In the genomic region with DNA sequence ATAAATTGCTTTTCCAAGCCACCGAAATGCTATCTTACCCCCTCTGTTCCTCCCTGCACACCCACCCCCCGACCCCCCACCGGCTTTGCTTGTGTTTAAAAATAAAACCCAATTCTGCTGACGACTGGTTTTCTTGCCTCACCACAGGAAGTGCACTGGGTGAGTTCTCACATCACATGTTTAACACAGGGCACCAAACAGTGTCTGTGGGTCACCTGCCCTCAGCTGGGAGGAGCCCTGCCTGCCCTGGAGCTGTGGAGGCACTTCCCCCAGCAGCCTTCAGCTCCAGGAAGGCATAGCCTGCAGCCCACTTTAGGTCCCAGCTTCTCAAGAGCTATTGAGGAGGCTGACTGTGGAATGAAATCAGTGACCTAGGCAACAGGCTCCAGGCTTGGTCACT, we compare ENCODE assay signal across 9 cellular contexts. TPM values are rescaled to one million over a fixed set of nuclear protein-coding genes. Genes with fewer than 3 reads are reported as not detected.
A peak's percentile ranks its signal among the peaks of the same experiment; 100 is the strongest.
DNase-seq lines count a peak whose midpoint lies in the region; ATAC-seq and TF ChIP-seq lines count a peak whose summit lies in the region.
"Had no signal": no experiment of that assay in that cellular context is flagged by ENCODE, and none has a peak within 500 bp of the region (broad histone marks: within the 10 kb centered on the region; RNA-seq: fewer than 3 reads in every experiment).

No MANE protein-coding gene starts in this region.

- DNase-seq in CD4-positive, alpha-beta T cell, result peak in 8 of 10 experiments; percentile 17 to 38 (median 26)
- DNase-seq in NCI-H774 (lab: John Stamatoyannopoulos, UW) (peak; percentile 43), lower leg skin (ENCODE audit: low spot score in 2 of 2) (no peak), esophagus muscularis mucosa (ENCODE audit: extremely low spot score) (no peak), cortex of kidney (lab: John Stamatoyannopoulos, UW) (no peak)
- DNase-seq in central memory CD8-positive, alpha-beta T cell (ENCODE audit: low spot score in 2 of 2), result peak in 1 of 2 donors; percentile 26

- TF ChIP-seq CTCF in CD4-positive, alpha-beta T cell (IDR thresholded peaks at IDR 0.05), result no peak
- TF ChIP-seq CTCF in lower leg skin (IDR thresholded peaks at IDR 0.05) (no peak), esophagus muscularis mucosa (IDR thresholded peaks at IDR 0.05) (no peak)

- TF ChIP-seq POLR2A in lower leg skin (IDR thresholded peaks at IDR 0.05) (no peak), esophagus muscularis mucosa (IDR thresholded peaks at IDR 0.05; ENCODE audit: low read depth) (no peak)

- no peak overlapping the region for H3K27ac Mint-ChIP-seq in CD4-positive, alpha-beta T cell
- H3K27ac Mint-ChIP-seq in central memory CD8-positive, alpha-beta T cell (ENCODE audit: low read depth), result peak overlapping the region; percentile 56

- H3K27ac ChIP-seq in CD4-positive, alpha-beta T cell (ENCODE audit: low read depth, low read length), result no peak overlapping the region
- no peak overlapping the region for H3K27ac ChIP-seq in esophagus muscularis mucosa (replicated peaks in 1 of 4)
- H3K27ac ChIP-seq: neutrophil had no signal

- no peak for TF ChIP-seq EP300 in esophagus muscularis mucosa (IDR thresholded peaks at IDR 0.05)

- no peaks in the 10 kb centered on the region for H3K36me3 ChIP-seq in esophagus muscularis mucosa
- H3K36me3 ChIP-seq: neutrophil had no signal

- WGBS in lower leg skin, 2 donors, result 10 to 23% methylated on average over 4 of the region's 4 CpGs
- 29% methylated on average over 4 of the region's 4 CpGs for WGBS in esophagus muscularis mucosa

- no peaks in the 10 kb centered on the region for H3K9me3 Mint-ChIP-seq in CD4-positive, alpha-beta T cell
- no peaks in the 10 kb centered on the region for H3K9me3 Mint-ChIP-seq in central memory CD8-positive, alpha-beta T cell

- no peak overlapping the region for H3K4me3 Mint-ChIP-seq in CD4-positive, alpha-beta T cell
- H3K4me3 Mint-ChIP-seq in central memory CD8-positive, alpha-beta T cell, result peak overlapping the region; percentile 63

- peak; percentile 95 for ATAC-seq in CD4-positive, alpha-beta T cell (ENCODE audit: poor library complexity)
- ATAC-seq in GM18909 (IDR thresholded peaks at IDR 0.05; ENCODE audit: poor library complexity, unreplicated experiment), result peak; percentile 97
- peak; percentile 97 for ATAC-seq in HG02981 (IDR thresholded peaks at IDR 0.05; ENCODE audit: unreplicated experiment)
- peak; percentile 99 for ATAC-seq in central memory CD8-positive, alpha-beta T cell (replicated peaks; ENCODE audit: extremely low read depth, poor library complexity, severe bottlenecking)

- peaks cover 22% of the 10 kb centered on the region for H3K4me1 Mint-ChIP-seq in CD4-positive, alpha-beta T cell (ENCODE audit: low read depth)
- peaks cover 23% of the 10 kb centered on the region for H3K4me1 Mint-ChIP-seq in central memory CD8-positive, alpha-beta T cell

- intact Hi-C loops in CD4-positive, alpha-beta T cell (cut with DNase I, micrococcal nuclease), result no loop called here
- intact Hi-C loops in lower leg skin (cut with DNase I; ENCODE audit: low total_unique reads), result no loop called here
- intact Hi-C loops in esophagus muscularis mucosa (cut with DNase I), result no loop called here

- no peaks in the 10 kb centered on the region for H3K27me3 ChIP-seq in CD4-positive, alpha-beta T cell (ENCODE audit: control insufficient read depth, insufficient read depth, low read length)
- no peaks in the 10 kb centered on the region for H3K27me3 ChIP-seq in esophagus muscularis mucosa

- CTCF ChIA-PET in CD4-positive, alpha-beta T cell (lab: Charles Lee), result no interaction called here

- POLR2A ChIA-PET in CD4-positive, alpha-beta T cell (lab: Charles Lee), result interaction anchor here (1.8 to 2.0 kb wide), 2 partner anchors 33 to 51 kb away, joined by 6 to 10 read pairs; a partner anchor contains a TSS

- H3K36me3 Mint-ChIP-seq in CD4-positive, alpha-beta T cell (ENCODE audit: low read depth), result no peaks in the 10 kb centered on the region
- peaks cover 3% of the 10 kb centered on the region for H3K36me3 Mint-ChIP-seq in central memory CD8-positive, alpha-beta T cell (ENCODE audit: insufficient read depth)

- H3K9me3 ChIP-seq in CD4-positive, alpha-beta T cell (ENCODE audit: control insufficient read depth, low read length), result no peaks in the 10 kb centered on the region
- H3K9me3 ChIP-seq in esophagus muscularis mucosa, result no peaks in the 10 kb centered on the region
- H3K9me3 ChIP-seq: neutrophil had no signal

- no peak overlapping the region for H3K4me3 ChIP-seq in lower leg skin (ENCODE audit: low read depth, poor library complexity, severe bottlenecking)
- no peak overlapping the region for H3K4me3 ChIP-seq in esophagus muscularis mucosa

- peaks cover 6% of the 10 kb centered on the region for H3K27me3 Mint-ChIP-seq in CD4-positive, alpha-beta T cell
- H3K27me3 Mint-ChIP-seq in central memory CD8-positive, alpha-beta T cell, result no peaks in the 10 kb centered on the region

- H3K4me1 ChIP-seq in esophagus muscularis mucosa, result no peaks in the 10 kb centered on the region

RNA-seq across cellular contexts. Expression of a gene that starts 8.8 kb away (rescaled TPM):
- total RNA-seq in CD4-positive, alpha-beta T cell, result not detected
- total RNA-seq in lower leg skin (1 to 10 TPM; 1.7 to 4.3 (median 3.0) TPM), esophagus muscularis mucosa (1 to 10 TPM; 1.2 to 4.7 (median 4.2) TPM)

RNA-seq across cellular contexts. Expression of a gene that starts 51.8 kb away (rescaled TPM):
- total RNA-seq in CD4-positive, alpha-beta T cell, result 10 to 100 TPM; 31.6 to 32.7 TPM
- total RNA-seq in lower leg skin, result 10 to 100 TPM; 21.6 to 26.8 (median 23.8) TPM
- 1 to 10 TPM; 7.9 to 9.1 (median 8.1) TPM for total RNA-seq in esophagus muscularis mucosa

RNA-seq across cellular contexts. Expression of a gene that starts 59.5 kb away (rescaled TPM):
- not detected for total RNA-seq in CD4-positive, alpha-beta T cell
- not detected for total RNA-seq in lower leg skin
- not detected for total RNA-seq in esophagus muscularis mucosa

Comparison
In these comparisons a context has a peak if more than half of its experiments do, and no peak if none do; other contexts are left out.
1. DNase-seq: peak in CD4-positive, alpha-beta T cell (8 of 10) and NCI-H774 (single experiment); none in lower leg skin (0 of 2), esophagus muscularis mucosa (single experiment) and cortex of kidney (single experiment).
2. Peak in every context shown above with its lines, with median percentiles within 50 percentile points of each other: ATAC-seq.